Comparison of ENCODE assay signal across 8 cellular contexts in the genomic region with DNA sequence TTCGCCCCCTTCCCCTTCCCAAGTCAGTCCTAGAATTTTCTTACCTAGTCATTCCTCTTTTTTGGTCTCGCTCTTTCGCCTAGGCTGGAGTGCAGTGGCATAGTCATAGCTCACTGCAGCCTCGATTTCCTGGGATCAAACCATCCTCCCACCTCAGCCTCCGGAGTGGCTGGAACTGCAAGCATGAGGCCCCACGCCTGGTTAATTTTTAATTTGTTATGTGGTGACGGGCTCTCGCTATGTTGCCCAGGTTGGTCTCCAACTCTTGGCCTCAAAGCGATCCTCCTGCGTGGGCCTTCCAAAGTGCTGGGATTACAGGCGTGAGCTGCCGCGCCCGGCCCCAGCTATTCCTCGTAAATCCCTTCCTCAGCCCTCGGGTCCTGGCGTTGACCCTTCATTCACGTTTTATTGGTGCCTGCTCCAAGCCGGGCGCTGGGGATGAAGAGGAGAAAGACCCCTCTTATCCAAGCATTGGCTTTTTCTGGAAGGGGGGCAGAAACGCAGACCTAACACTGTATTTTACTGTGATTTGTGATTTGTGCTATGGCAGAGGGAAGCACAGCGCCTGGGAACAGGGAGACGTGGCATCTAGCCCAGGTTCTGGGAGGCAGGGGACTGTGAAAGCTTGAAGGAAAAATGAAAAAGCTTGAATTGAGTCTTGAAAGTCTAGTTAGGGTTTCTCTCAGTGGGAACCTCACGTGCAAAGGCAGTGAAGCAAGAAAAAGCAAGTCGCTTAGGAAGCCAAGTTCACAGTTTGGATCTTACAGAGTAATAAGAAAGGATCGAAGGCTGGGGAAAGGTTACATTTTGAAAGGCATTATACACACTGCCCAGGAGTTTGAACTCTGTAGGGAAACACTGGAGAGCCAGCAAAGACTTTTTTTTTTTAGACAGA. TPM values are rescaled to one million over a fixed set of nuclear protein-coding genes. Genes with fewer than 3 reads are reported as not detected.
DNase-seq lines count a peak whose midpoint lies in the region; ATAC-seq and TF ChIP-seq lines count a peak whose summit lies in the region.

No MANE protein-coding gene starts in this region.

- H2AFZ ChIP-seq in OCI-LY7 (ENCODE audit: low read length) (peak overlapping the region; percentile 98), parathyroid adenoma (peak overlapping the region; percentile 91)

- H3K9me3 ChIP-seq in OCI-LY7 (ENCODE audit: low read length) (no peaks in the 10 kb centered on the region), parathyroid adenoma (ENCODE audit: control insufficient read depth, low read length) (no peaks in the 10 kb centered on the region)

- in situ Hi-C loops in ACHN (cut with HindIII; ENCODE audit: low pct_ligation_motif_present, low pct_unique_long_range_greater_than_20kb, low sequenced_read_pairs), result loop anchor here (5.0 kb wide), 1 partner anchor 39 kb away; no protein-coding TSS in a partner anchor

- TF ChIP-seq CTCF in OCI-LY7 (conservative IDR thresholded peaks at IDR 0.05; ENCODE audit: low read length) (no peak), parathyroid adenoma (IDR thresholded peaks at IDR 0.05) (no peak)

- BruUV-seq in OCI-LY7 (replicated peaks; lab: Mats Ljungman, UMichigan), result TSS peak; percentile 88

- CTCF ChIA-PET in OCI-LY7 (lab: Charles Lee; ENCODE audit: unreplicated experiment), result interaction anchor here (1.1 kb wide), 1 partner anchor 25 kb away, joined by 6 read pairs; no protein-coding TSS in a partner anchor

- H3K4me3 ChIP-seq in OCI-LY7 (ENCODE audit: low read depth, low read length, poor library complexity, severe bottlenecking) (peak overlapping the region; percentile 95), parathyroid adenoma (ENCODE audit: low read depth, low read length) (peak overlapping the region; percentile 95)

- intact Hi-C loops in OCI-LY7 (cut with micrococcal nuclease; ENCODE audit: unreplicated experiment), result loop anchor here (2.0 kb wide), 1 partner anchor 26 kb away; a partner anchor contains a TSS

- H3K27ac ChIP-seq in OCI-LY7 (ENCODE audit: low read depth, low read length, poor library complexity, severe bottlenecking) (no peak overlapping the region), parathyroid adenoma (peak overlapping the region; percentile 94)

- no peaks in the 10 kb centered on the region for H4K20me1 ChIP-seq in OCI-LY7 (ENCODE audit: insufficient read depth, low read length)

- H3K27me3 ChIP-seq in parathyroid adenoma (ENCODE audit: control insufficient read depth, insufficient read depth, low read length), result no peaks in the 10 kb centered on the region

- POLR2A ChIA-PET in OCI-LY7 (lab: Charles Lee), result interaction anchor here (0.6 to 1.5 kb wide), 10 partner anchors 14 to 640 kb away, joined by 3 to 6 read pairs (median 4); a partner anchor contains a TSS

- peak overlapping the region; percentile 6 for H3K9ac ChIP-seq in parathyroid adenoma

- ATAC-seq in GM19438 (IDR thresholded peaks at IDR 0.05; ENCODE audit: low read depth, unreplicated experiment) (peak; percentile 20), GM19467 (IDR thresholded peaks at IDR 0.05; ENCODE audit: unreplicated experiment) (no peak)

- peak; percentile 6 for TF ChIP-seq POLR2A in erythroblast (IDR thresholded peaks at IDR 0.05; ENCODE audit: low read length)

- H3K79me2 ChIP-seq in OCI-LY7 (ENCODE audit: insufficient read depth, low read depth, low read length) (no peaks in the 10 kb centered on the region), parathyroid adenoma (peaks cover 38% of the 10 kb centered on the region)

- H3K36me3 ChIP-seq in OCI-LY7 (ENCODE audit: insufficient read depth, low read length), result peaks cover 3% of the 10 kb centered on the region
- no peaks in the 10 kb centered on the region for H3K36me3 ChIP-seq in parathyroid adenoma (ENCODE audit: control insufficient read depth, insufficient read depth, low read length)

- DNase-seq in ACHN (peak; percentile 88), OCI-LY7 (ENCODE audit: low spot score) (no peak), erythroblast (lab: John Stamatoyannopoulos, UW) (no peak), pons (ENCODE audit: low spot score) (no peak)
- no peak for DNase-seq in activated CD4-positive, alpha-beta T cell treated with anti-CD3 and anti-CD28 coated beads, Interleukin-2, amount 50 U/mL, for 48 hours

- H3K4me1 ChIP-seq in OCI-LY7 (ENCODE audit: insufficient read depth, low read length, poor library complexity, severe bottlenecking) (peaks cover 18% of the 10 kb centered on the region), parathyroid adenoma (no peaks in the 10 kb centered on the region)

- H3K9me2 ChIP-seq in OCI-LY7 (ENCODE audit: insufficient read depth, low read length), result no peaks in the 10 kb centered on the region

- peak overlapping the region; percentile 100 for H3K4me2 ChIP-seq in OCI-LY7 (ENCODE audit: low read length)
- peak overlapping the region; percentile 99 for H3K4me2 ChIP-seq in parathyroid adenoma (ENCODE audit: low read length)

RNA-seq across cellular contexts. Expression of a gene that starts 0.5 kb away (rescaled TPM):
- total RNA-seq in OCI-LY7 (2014; rRNA removed; shearing (Covaris generic)), result 63.8 and 77.3 TPM in 2 replicates
- 40.8 and 44.3 TPM in 2 replicates for total RNA-seq in OCI-LY7 (2022)

RNA-seq across cellular contexts. Expression of a gene that starts 1.1 kb away (rescaled TPM):
- 9.2 and 12.1 TPM in 2 replicates for total RNA-seq in OCI-LY7 (2014; rRNA removed; shearing (Covaris generic))
- total RNA-seq in OCI-LY7 (2022), result 25.0 and 30.5 TPM in 2 replicates

RNA-seq across cellular contexts. Expression of a gene that starts 17.6 kb away (rescaled TPM):
- not detected in 2 replicates for total RNA-seq in OCI-LY7 (2014; rRNA removed; shearing (Covaris generic))
- not detected in 2 replicates for total RNA-seq in OCI-LY7 (2022)

RNA-seq across cellular contexts. Expression of a gene that starts 19.1 kb away (rescaled TPM):
- total RNA-seq in OCI-LY7 (2014; rRNA removed; shearing (Covaris generic)), result 15.9 and 17.8 TPM in 2 replicates
- total RNA-seq in OCI-LY7 (2022), result 31.9 and 34.8 TPM in 2 replicates

RNA-seq across cellular contexts. Expression of a gene that starts 26.4 kb away (rescaled TPM):
- total RNA-seq in OCI-LY7 (2014; rRNA removed; shearing (Covaris generic)), result 92.7 and 114 TPM in 2 replicates
- total RNA-seq in OCI-LY7 (2022), result 93.4 and 102 TPM in 2 replicates
